Comparison of ENCODE assay signal across 1 cellular context in the genomic region with DNA sequence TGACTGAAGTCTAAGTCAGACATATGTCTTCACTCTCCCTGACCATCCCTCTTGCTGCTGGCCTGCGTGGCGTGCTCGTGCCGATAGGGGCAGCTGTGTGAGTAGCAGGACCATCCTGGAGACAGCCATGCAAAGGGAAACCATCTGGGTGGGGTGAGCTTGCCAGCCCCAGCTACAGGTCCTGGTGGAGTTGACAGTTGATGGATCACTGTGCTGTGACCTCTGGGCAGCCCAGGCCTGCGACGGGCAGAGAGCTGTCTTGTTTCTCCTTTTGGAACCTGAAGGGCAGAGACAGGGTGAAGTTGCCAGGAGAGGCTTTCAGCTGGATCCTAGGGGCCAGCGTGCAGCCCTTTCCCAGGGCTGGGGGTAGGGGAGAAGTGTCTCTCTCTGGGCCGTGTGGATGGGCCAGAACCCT.
TF ChIP-seq lines count a peak whose summit lies in the region.

No MANE protein-coding gene starts in this region.

TF ChIP-seq in HepG2, 621 proteins besides CTCF, POLR2A, EP300 and RAD21 (continued from another document and continues in another):
- TF ChIP-seq, protein P1, sequence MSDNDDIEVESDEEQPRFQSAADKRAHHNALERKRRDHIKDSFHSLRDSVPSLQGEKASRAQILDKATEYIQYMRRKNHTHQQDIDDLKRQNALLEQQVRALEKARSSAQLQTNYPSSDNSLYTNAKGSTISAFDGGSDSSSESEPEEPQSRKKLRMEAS (IDR thresholded peaks at IDR 0.05): 0 out of 2 replicates have a peak, but pooled peaks have one; percentile 53
- no peak for TF ChIP-seq POGZ (CRISPR knock-in tag; IDR thresholded peaks at IDR 0.05)
- no peak for TF ChIP-seq ZKSCAN8 (CRISPR knock-in tag; IDR thresholded peaks at IDR 0.05; ENCODE audit: borderline replicate concordance)
- peak; percentile 43 for TF ChIP-seq KDM2A (CRISPR knock-in tag; IDR thresholded peaks at IDR 0.05; ENCODE audit: borderline replicate concordance, low read depth)
- TF ChIP-seq ZFX (CRISPR knock-in tag; IDR thresholded peaks at IDR 0.05; ENCODE audit: low read depth): peak; percentile 37; the same call in 1 of the 2 replicates
- no peak for TF ChIP-seq MAF1 (CRISPR knock-in tag; IDR thresholded peaks at IDR 0.05; ENCODE audit: borderline replicate concordance)
- TF ChIP-seq ZNF790 (CRISPR knock-in tag; IDR thresholded peaks at IDR 0.05; ENCODE audit: borderline replicate concordance): no peak
- TF ChIP-seq ZBTB38 (CRISPR knock-in tag; IDR thresholded peaks at IDR 0.05): peak; percentile 45; the same call in 1 of the 2 replicates
- TF ChIP-seq SOX6 (IDR thresholded peaks at IDR 0.05): no peak
- peak; percentile 42; the same call in 1 of the 2 replicates for TF ChIP-seq SOX6 (CRISPR knock-in tag; IDR thresholded peaks at IDR 0.05)
- no peak for TF ChIP-seq SIX1 (CRISPR knock-in tag; IDR thresholded peaks at IDR 0.05; ENCODE audit: borderline replicate concordance)
- no peak for TF ChIP-seq ZNF788 (CRISPR knock-in tag; IDR thresholded peaks at IDR 0.05; ENCODE audit: borderline replicate concordance)
- TF ChIP-seq, protein P2, sequence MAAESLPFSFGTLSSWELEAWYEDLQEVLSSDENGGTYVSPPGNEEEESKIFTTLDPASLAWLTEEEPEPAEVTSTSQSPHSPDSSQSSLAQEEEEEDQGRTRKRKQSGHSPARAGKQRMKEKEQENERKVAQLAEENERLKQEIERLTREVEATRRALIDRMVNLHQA (CRISPR knock-in tag; IDR thresholded peaks at IDR 0.05): no peak
- TF ChIP-seq, protein P3, sequence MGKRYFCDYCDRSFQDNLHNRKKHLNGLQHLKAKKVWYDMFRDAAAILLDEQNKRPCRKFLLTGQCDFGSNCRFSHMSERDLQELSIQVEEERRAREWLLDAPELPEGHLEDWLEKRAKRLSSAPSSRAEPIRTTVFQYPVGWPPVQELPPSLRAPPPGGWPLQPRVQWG (CRISPR knock-in tag; IDR thresholded peaks at IDR 0.05; ENCODE audit: borderline replicate concordance, low read depth): no peak
- TF ChIP-seq ZNF501 (CRISPR knock-in tag; IDR thresholded peaks at IDR 0.05): no peak
- no peak for TF ChIP-seq ZBTB3 (CRISPR knock-in tag; IDR thresholded peaks at IDR 0.05; ENCODE audit: borderline replicate concordance, low read depth)
- no peak for TF ChIP-seq MTF1 (CRISPR knock-in tag; IDR thresholded peaks at IDR 0.05)
- TF ChIP-seq, protein P4, sequence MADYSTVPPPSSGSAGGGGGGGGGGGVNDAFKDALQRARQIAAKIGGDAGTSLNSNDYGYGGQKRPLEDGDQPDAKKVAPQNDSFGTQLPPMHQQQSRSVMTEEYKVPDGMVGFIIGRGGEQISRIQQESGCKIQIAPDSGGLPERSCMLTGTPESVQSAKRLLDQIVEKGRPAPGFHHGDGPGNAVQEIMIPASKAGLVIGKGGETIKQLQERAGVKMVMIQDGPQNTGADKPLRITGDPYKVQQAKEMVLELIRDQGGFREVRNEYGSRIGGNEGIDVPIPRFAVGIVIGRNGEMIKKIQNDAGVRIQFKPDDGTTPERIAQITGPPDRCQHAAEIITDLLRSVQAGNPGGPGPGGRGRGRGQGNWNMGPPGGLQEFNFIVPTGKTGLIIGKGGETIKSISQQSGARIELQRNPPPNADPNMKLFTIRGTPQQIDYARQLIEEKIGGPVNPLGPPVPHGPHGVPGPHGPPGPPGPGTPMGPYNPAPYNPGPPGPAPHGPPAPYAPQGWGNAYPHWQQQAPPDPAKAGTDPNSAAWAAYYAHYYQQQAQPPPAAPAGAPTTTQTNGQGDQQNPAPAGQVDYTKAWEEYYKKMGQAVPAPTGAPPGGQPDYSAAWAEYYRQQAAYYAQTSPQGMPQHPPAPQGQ (CRISPR knock-in tag; IDR thresholded peaks at IDR 0.05; ENCODE audit: borderline replicate concordance): no peak
- no peak for TF ChIP-seq HMG20A (CRISPR knock-in tag; IDR thresholded peaks at IDR 0.05; ENCODE audit: borderline replicate concordance)
- TF ChIP-seq, protein P5, sequence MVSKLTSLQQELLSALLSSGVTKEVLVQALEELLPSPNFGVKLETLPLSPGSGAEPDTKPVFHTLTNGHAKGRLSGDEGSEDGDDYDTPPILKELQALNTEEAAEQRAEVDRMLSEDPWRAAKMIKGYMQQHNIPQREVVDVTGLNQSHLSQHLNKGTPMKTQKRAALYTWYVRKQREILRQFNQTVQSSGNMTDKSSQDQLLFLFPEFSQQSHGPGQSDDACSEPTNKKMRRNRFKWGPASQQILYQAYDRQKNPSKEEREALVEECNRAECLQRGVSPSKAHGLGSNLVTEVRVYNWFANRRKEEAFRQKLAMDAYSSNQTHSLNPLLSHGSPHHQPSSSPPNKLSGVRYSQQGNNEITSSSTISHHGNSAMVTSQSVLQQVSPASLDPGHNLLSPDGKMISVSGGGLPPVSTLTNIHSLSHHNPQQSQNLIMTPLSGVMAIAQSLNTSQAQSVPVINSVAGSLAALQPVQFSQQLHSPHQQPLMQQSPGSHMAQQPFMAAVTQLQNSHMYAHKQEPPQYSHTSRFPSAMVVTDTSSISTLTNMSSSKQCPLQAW (CRISPR knock-in tag; IDR thresholded peaks at IDR 0.05): no peak
- TF ChIP-seq ZNF253 (CRISPR knock-in tag; IDR thresholded peaks at IDR 0.05; ENCODE audit: borderline replicate concordance): no peak
- TF ChIP-seq ZNF343 (CRISPR knock-in tag; IDR thresholded peaks at IDR 0.05): no peak
- no peak for TF ChIP-seq ZSCAN31 (CRISPR knock-in tag; IDR thresholded peaks at IDR 0.05; ENCODE audit: low read depth)
- no peak for TF ChIP-seq CEBPG (CRISPR knock-in tag; IDR thresholded peaks at IDR 0.05)
- TF ChIP-seq TGIF2 (CRISPR knock-in tag; IDR thresholded peaks at IDR 0.05): peak; percentile 7; the same call in 1 of the 2 replicates
- TF ChIP-seq NR1H2 (CRISPR knock-in tag; IDR thresholded peaks at IDR 0.05; ENCODE audit: borderline replicate concordance, low read depth): no peak
- no peak for TF ChIP-seq PRMT3 (CRISPR knock-in tag; IDR thresholded peaks at IDR 0.05; ENCODE audit: borderline replicate concordance, low read depth)
- TF ChIP-seq, protein P6, sequence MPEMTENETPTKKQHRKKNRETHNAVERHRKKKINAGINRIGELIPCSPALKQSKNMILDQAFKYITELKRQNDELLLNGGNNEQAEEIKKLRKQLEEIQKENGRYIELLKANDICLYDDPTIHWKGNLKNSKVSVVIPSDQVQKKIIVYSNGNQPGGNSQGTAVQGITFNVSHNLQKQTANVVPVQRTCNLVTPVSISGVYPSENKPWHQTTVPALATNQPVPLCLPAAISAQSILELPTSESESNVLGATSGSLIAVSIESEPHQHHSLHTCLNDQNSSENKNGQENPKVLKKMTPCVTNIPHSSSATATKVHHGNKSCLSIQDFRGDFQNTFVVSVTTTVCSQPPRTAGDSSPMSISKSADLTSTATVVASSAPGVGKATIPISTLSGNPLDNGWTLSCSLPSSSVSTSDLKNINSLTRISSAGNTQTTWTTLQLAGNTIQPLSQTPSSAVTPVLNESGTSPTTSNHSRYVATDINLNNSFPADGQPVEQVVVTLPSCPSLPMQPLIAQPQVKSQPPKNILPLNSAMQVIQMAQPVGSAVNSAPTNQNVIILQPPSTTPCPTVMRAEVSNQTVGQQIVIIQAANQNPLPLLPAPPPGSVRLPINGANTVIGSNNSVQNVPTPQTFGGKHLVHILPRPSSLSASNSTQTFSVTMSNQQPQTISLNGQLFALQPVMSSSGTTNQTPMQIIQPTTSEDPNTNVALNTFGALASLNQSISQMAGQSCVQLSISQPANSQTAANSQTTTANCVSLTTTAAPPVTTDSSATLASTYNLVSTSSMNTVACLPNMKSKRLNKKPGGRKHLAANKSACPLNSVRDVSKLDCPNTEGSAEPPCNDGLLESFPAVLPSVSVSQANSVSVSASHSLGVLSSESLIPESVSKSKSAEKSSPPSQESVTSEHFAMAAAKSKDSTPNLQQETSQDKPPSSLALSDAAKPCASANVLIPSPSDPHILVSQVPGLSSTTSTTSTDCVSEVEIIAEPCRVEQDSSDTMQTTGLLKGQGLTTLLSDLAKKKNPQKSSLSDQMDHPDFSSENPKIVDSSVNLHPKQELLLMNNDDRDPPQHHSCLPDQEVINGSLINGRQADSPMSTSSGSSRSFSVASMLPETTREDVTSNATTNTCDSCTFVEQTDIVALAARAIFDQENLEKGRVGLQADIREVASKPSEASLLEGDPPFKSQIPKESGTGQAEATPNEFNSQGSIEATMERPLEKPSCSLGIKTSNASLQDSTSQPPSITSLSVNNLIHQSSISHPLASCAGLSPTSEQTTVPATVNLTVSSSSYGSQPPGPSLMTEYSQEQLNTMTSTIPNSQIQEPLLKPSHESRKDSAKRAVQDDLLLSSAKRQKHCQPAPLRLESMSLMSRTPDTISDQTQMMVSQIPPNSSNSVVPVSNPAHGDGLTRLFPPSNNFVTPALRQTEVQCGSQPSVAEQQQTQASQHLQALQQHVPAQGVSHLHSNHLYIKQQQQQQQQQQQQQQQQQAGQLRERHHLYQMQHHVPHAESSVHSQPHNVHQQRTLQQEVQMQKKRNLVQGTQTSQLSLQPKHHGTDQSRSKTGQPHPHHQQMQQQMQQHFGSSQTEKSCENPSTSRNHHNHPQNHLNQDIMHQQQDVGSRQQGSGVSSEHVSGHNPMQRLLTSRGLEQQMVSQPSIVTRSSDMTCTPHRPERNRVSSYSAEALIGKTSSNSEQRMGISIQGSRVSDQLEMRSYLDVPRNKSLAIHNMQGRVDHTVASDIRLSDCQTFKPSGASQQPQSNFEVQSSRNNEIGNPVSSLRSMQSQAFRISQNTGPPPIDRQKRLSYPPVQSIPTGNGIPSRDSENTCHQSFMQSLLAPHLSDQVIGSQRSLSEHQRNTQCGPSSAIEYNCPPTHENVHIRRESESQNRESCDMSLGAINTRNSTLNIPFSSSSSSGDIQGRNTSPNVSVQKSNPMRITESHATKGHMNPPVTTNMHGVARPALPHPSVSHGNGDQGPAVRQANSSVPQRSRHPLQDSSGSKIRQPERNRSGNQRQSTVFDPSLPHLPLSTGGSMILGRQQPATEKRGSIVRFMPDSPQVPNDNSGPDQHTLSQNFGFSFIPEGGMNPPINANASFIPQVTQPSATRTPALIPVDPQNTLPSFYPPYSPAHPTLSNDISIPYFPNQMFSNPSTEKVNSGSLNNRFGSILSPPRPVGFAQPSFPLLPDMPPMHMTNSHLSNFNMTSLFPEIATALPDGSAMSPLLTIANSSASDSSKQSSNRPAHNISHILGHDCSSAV (CRISPR knock-in tag; IDR thresholded peaks at IDR 0.05; ENCODE audit: borderline replicate concordance): no peak
- no peak for TF ChIP-seq KLF13 (CRISPR knock-in tag; IDR thresholded peaks at IDR 0.05)
- no peak for TF ChIP-seq SRY (CRISPR knock-in tag; IDR thresholded peaks at IDR 0.05)
- TF ChIP-seq TRIM24 (CRISPR knock-in tag; IDR thresholded peaks at IDR 0.05): no peak
- TF ChIP-seq, protein P7, sequence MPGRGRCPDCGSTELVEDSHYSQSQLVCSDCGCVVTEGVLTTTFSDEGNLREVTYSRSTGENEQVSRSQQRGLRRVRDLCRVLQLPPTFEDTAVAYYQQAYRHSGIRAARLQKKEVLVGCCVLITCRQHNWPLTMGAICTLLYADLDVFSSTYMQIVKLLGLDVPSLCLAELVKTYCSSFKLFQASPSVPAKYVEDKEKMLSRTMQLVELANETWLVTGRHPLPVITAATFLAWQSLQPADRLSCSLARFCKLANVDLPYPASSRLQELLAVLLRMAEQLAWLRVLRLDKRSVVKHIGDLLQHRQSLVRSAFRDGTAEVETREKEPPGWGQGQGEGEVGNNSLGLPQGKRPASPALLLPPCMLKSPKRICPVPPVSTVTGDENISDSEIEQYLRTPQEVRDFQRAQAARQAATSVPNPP (CRISPR knock-in tag; IDR thresholded peaks at IDR 0.05): no peak
- no peak for TF ChIP-seq AHR (CRISPR knock-in tag; IDR thresholded peaks at IDR 0.05)
- no peak for TF ChIP-seq ZFYVE20 (CRISPR knock-in tag; IDR thresholded peaks at IDR 0.05; ENCODE audit: borderline replicate concordance, low read depth)
- TF ChIP-seq HOXA3 (CRISPR knock-in tag; IDR thresholded peaks at IDR 0.05): peak; percentile 53; the same call in 1 of the 2 replicates
- TF ChIP-seq, protein P8, sequence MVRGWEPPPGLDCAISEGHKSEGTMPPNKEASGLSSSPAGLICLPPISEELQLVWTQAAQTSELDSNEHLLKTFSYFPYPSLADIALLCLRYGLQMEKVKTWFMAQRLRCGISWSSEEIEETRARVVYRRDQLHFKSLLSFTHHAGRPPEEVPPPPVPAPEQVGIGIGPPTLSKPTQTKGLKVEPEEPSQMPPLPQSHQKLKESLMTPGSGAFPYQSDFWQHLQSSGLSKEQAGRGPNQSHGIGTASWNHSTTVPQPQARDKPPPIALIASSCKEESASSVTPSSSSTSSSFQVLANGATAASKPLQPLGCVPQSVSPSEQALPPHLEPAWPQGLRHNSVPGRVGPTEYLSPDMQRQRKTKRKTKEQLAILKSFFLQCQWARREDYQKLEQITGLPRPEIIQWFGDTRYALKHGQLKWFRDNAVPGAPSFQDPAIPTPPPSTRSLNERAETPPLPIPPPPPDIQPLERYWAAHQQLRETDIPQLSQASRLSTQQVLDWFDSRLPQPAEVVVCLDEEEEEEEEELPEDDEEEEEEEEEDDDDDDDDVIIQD (CRISPR knock-in tag; IDR thresholded peaks at IDR 0.05; ENCODE audit: low read depth): no peak
- TF ChIP-seq SAP130 (CRISPR knock-in tag; IDR thresholded peaks at IDR 0.05; ENCODE audit: low read depth): 0 out of 2 replicates have a peak, but pooled peaks have one; percentile 29
- TF ChIP-seq, protein P9, sequence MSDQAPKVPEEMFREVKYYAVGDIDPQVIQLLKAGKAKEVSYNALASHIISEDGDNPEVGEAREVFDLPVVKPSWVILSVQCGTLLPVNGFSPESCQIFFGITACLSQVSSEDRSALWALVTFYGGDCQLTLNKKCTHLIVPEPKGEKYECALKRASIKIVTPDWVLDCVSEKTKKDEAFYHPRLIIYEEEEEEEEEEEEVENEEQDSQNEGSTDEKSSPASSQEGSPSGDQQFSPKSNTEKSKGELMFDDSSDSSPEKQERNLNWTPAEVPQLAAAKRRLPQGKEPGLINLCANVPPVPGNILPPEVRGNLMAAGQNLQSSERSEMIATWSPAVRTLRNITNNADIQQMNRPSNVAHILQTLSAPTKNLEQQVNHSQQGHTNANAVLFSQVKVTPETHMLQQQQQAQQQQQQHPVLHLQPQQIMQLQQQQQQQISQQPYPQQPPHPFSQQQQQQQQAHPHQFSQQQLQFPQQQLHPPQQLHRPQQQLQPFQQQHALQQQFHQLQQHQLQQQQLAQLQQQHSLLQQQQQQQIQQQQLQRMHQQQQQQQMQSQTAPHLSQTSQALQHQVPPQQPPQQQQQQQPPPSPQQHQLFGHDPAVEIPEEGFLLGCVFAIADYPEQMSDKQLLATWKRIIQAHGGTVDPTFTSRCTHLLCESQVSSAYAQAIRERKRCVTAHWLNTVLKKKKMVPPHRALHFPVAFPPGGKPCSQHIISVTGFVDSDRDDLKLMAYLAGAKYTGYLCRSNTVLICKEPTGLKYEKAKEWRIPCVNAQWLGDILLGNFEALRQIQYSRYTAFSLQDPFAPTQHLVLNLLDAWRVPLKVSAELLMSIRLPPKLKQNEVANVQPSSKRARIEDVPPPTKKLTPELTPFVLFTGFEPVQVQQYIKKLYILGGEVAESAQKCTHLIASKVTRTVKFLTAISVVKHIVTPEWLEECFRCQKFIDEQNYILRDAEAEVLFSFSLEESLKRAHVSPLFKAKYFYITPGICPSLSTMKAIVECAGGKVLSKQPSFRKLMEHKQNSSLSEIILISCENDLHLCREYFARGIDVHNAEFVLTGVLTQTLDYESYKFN (CRISPR knock-in tag; conservative IDR thresholded peaks at IDR 0.05): 0 out of 2 replicates have a peak, but pooled peaks have one; percentile 7
- 0 out of 2 replicates have a peak, but pooled peaks have one; percentile 64 for TF ChIP-seq ZNF333 (CRISPR knock-in tag; IDR thresholded peaks at IDR 0.05; ENCODE audit: borderline replicate concordance)
- TF ChIP-seq YEATS4 (CRISPR knock-in tag; IDR thresholded peaks at IDR 0.05; ENCODE audit: borderline replicate concordance): 0 out of 2 replicates have a peak, but pooled peaks have one; percentile 42
- no peak for TF ChIP-seq ZNF547 (CRISPR knock-in tag; IDR thresholded peaks at IDR 0.05)
